ENCODE assay signal across 8 cellular contexts in genomic region chr15:88878720-88879184, GRCh38. TPM values are rescaled to one million over a fixed set of nuclear protein-coding genes. Genes with fewer than 3 reads are reported as not detected.
A peak's percentile ranks its signal among the peaks of the same experiment; 100 is the strongest.
DNase-seq lines count a peak whose midpoint lies in the region; ATAC-seq and TF ChIP-seq lines count a peak whose summit lies in the region.

No MANE protein-coding gene starts in this region.

- H3K9me2 ChIP-seq in PC-3 (replicated peaks; ENCODE audit: low read length): no peaks in the 10 kb centered on the region

- no peaks in the 10 kb centered on the region for H3K4me1 Mint-ChIP-seq in activated naive CD8-positive, alpha-beta T cell treated with anti-CD3 and anti-CD28 coated beads, Interleukin-2, amount 50 U/mL, for 24 hours

- no peak for TF ChIP-seq POLR2A in stomach (IDR thresholded peaks at IDR 0.05)

- peak; percentile 82 for TF ChIP-seq CTCF in PC-3 (conservative IDR thresholded peaks at IDR 0.05; ENCODE audit: low read depth, low read length)
- TF ChIP-seq CTCF in stomach (IDR thresholded peaks at IDR 0.05): peak in 4 of 7 experiments; percentile 6 to 59 (median 52)

- POLR2A ChIA-PET in PC-3 (lab: Charles Lee; ENCODE audit: unreplicated experiment): no interaction called here

- intact Hi-C loops in PC-3 (cut with micrococcal nuclease) (no loop called here), stomach (cut with DNase I; ENCODE audit: low total_unique reads) (no loop called here)

- CTCF ChIA-PET in PC-3 (lab: Charles Lee): interaction anchor here (0.6 kb wide), 1 partner anchor 388 kb away, joined by 3 read pairs; no protein-coding TSS in a partner anchor

- H3F3A ChIP-seq in PC-3 (ENCODE audit: low read length, unreplicated experiment): no peaks in the 10 kb centered on the region

- no peak overlapping the region for H2AFZ ChIP-seq in PC-3 (ENCODE audit: low read length)

- no peak overlapping the region for H3K27ac Mint-ChIP-seq in activated naive CD8-positive, alpha-beta T cell treated with anti-CD3 and anti-CD28 coated beads, Interleukin-2, amount 50 U/mL, for 24 hours

- H4K20me1 ChIP-seq in PC-3 (ENCODE audit: low read length): no peaks in the 10 kb centered on the region

- no peak overlapping the region for H3K27ac ChIP-seq in PC-3 (ENCODE audit: low read length)
- no peak overlapping the region for H3K27ac ChIP-seq in stomach

- 0 out of 2 replicates have a peak, but pooled peaks cover 5% of the 10 kb centered on the region for H3K27me3 ChIP-seq in PC-3 (ENCODE audit: low read length)
- H3K27me3 ChIP-seq in stomach: peaks cover 0 to 13% (median 0%) of the 10 kb centered on the region in 3 donors

- no peaks in the 10 kb centered on the region for H3K9me3 ChIP-seq in PC-3 (ENCODE audit: low read length)
- no peaks in the 10 kb centered on the region for H3K9me3 ChIP-seq in stomach

- no TSS peak for BruUV-seq in PC-3 (replicated peaks; lab: Mats Ljungman, UMichigan)

- H3K4me3 ChIP-seq in PC-3 (ENCODE audit: low read length) (no peak overlapping the region), stomach (no peak overlapping the region)

- peak; percentile 30 for DNase-seq in NOMO-1 treated with DMSO at 0.1 percent for 48 hours (lab: John Stamatoyannopoulos, UW; ENCODE audit: unreplicated experiment)
- no peak for DNase-seq in NOMO-1 treated with dmso at 0.1 percent for 144 hours (lab: John Stamatoyannopoulos, UW; ENCODE audit: unreplicated experiment)
- peak; percentile 60 for DNase-seq in PC-3
- peak; percentile 45 for DNase-seq in activated naive CD8-positive, alpha-beta T cell treated with anti-CD3 and anti-CD28 coated beads, Interleukin-2, amount 50 U/mL, for 24 hours
- peak; percentile 88 for DNase-seq in iPS-NIHi11 (ENCODE audit: low spot score)
- peak; percentile 47 for DNase-seq in stomach
- no peak for DNase-seq in T-helper 9 cell

- H3K4me1 ChIP-seq in PC-3 (ENCODE audit: insufficient read depth, low read length) (peaks cover 3% of the 10 kb centered on the region; the same call in 1 of the 2 replicates), stomach (no peaks in the 10 kb centered on the region)

- peak; percentile 58 for ATAC-seq in HG02870 (IDR thresholded peaks at IDR 0.05; ENCODE audit: unreplicated experiment)
- peak; percentile 93 for ATAC-seq in PC-3
- ATAC-seq in activated naive CD8-positive, alpha-beta T cell treated with anti-CD3 and anti-CD28 coated beads, Interleukin-2, amount 50 U/mL, for 24 hours: peak; percentile 64

- H3K79me2 ChIP-seq in PC-3 (ENCODE audit: low read length): no peaks in the 10 kb centered on the region

- TF ChIP-seq EP300 in stomach (IDR thresholded peaks at IDR 0.05): no peak

- no peak overlapping the region for H3K9ac ChIP-seq in PC-3 (ENCODE audit: low read length)

- WGBS in stomach, 5 donors: 33 to 80% (median 73%) methylated on average over 1 to 18 of the region's 18 CpGs

- H3K27me3 Mint-ChIP-seq in activated naive CD8-positive, alpha-beta T cell treated with anti-CD3 and anti-CD28 coated beads, Interleukin-2, amount 50 U/mL, for 24 hours: no peaks in the 10 kb centered on the region

- no peaks in the 10 kb centered on the region for H3K36me3 ChIP-seq in PC-3 (ENCODE audit: low read depth, low read length)
- H3K36me3 ChIP-seq in stomach: peaks cover 0 to 3% (median 0%) of the 10 kb centered on the region in 4 donors

- no peaks in the 10 kb centered on the region for H3K9me3 Mint-ChIP-seq in activated naive CD8-positive, alpha-beta T cell treated with anti-CD3 and anti-CD28 coated beads, Interleukin-2, amount 50 U/mL, for 24 hours

- no peak overlapping the region for H3K4me3 Mint-ChIP-seq in activated naive CD8-positive, alpha-beta T cell treated with anti-CD3 and anti-CD28 coated beads, Interleukin-2, amount 50 U/mL, for 24 hours

- H3K36me3 Mint-ChIP-seq in activated naive CD8-positive, alpha-beta T cell treated with anti-CD3 and anti-CD28 coated beads, Interleukin-2, amount 50 U/mL, for 24 hours (ENCODE audit: low read depth): peaks cover 24% of the 10 kb centered on the region

- no peak overlapping the region for H3K4me2 ChIP-seq in PC-3 (ENCODE audit: low read length)

RNA-seq across cellular contexts. Expression of gene HAPLN3, which starts 16.6 kb away (rescaled TPM):
- total RNA-seq in PC-3 (2014; rRNA removed) (1.0 and 1.1 TPM in 2 replicates), stomach (10 to 100 TPM in 1 of 5 donors, 1 to 10 TPM in 3, not detected in 1; 2.9 to 33.9 (median 7.4) TPM)
- polyA plus RNA-seq in stomach: 1 to 10 TPM in 1 of 3 donors, under 1 TPM in 2; 0.61 to 6.4 (median 1.00) TPM

RNA-seq across cellular contexts. Expression of gene MFGE8, which starts 34.4 kb away (rescaled TPM):
- 32.0 and 34.2 TPM in 2 replicates for total RNA-seq in PC-3 (2014; rRNA removed)
- total RNA-seq in stomach: 100 to 1,000 TPM in 3 of 5 donors, 10 to 100 TPM in 2; 64.3 to 380 (median 109) TPM
- polyA plus RNA-seq in stomach: 10 to 100 TPM; 39.3 to 62.2 (median 46.8) TPM

Comparison
In these comparisons a context has a peak if more than half of its experiments do, and no peak if none do; other contexts are left out.
1. DNase-seq: peak in NOMO-1 treated with DMSO at 0.1 percent for 48 hours (single experiment), PC-3 (single experiment), activated naive CD8-positive, alpha-beta T cell treated with anti-CD3 and anti-CD28 coated beads, Interleukin-2, amount 50 U/mL, for 24 hours (single experiment), iPS-NIHi11 (single experiment) and stomach (single experiment); none in NOMO-1 treated with dmso at 0.1 percent for 144 hours (single experiment) and T-helper 9 cell (single experiment).
2. Peak in every context shown above with its lines, with median percentiles within 50 percentile points of each other: ATAC-seq.